Comparison of ENCODE assay signal across 1 cellular context in genomic region chr6:169955796-169956493, GRCh38.
TF ChIP-seq lines count a peak whose summit lies in the region.

No MANE protein-coding gene starts in this region.

TF ChIP-seq in GM23338, 12 proteins besides CTCF, POLR2A, EP300 and RAD21 (continued from another document):
- TF ChIP-seq, protein P1, sequence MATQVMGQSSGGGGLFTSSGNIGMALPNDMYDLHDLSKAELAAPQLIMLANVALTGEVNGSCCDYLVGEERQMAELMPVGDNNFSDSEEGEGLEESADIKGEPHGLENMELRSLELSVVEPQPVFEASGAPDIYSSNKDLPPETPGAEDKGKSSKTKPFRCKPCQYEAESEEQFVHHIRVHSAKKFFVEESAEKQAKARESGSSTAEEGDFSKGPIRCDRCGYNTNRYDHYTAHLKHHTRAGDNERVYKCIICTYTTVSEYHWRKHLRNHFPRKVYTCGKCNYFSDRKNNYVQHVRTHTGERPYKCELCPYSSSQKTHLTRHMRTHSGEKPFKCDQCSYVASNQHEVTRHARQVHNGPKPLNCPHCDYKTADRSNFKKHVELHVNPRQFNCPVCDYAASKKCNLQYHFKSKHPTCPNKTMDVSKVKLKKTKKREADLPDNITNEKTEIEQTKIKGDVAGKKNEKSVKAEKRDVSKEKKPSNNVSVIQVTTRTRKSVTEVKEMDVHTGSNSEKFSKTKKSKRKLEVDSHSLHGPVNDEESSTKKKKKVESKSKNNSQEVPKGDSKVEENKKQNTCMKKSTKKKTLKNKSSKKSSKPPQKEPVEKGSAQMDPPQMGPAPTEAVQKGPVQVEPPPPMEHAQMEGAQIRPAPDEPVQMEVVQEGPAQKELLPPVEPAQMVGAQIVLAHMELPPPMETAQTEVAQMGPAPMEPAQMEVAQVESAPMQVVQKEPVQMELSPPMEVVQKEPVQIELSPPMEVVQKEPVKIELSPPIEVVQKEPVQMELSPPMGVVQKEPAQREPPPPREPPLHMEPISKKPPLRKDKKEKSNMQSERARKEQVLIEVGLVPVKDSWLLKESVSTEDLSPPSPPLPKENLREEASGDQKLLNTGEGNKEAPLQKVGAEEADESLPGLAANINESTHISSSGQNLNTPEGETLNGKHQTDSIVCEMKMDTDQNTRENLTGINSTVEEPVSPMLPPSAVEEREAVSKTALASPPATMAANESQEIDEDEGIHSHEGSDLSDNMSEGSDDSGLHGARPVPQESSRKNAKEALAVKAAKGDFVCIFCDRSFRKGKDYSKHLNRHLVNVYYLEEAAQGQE (IDR thresholded peaks at IDR 0.05; ENCODE audit: unreplicated experiment), result no peak
- TF ChIP-seq POLR2AphosphoS5 (IDR thresholded peaks at IDR 0.05; ENCODE audit: low read depth) (no peak), JUNB (IDR thresholded peaks at IDR 0.05; ENCODE audit: unreplicated experiment) (no peak)
- TF ChIP-seq, protein P2, sequence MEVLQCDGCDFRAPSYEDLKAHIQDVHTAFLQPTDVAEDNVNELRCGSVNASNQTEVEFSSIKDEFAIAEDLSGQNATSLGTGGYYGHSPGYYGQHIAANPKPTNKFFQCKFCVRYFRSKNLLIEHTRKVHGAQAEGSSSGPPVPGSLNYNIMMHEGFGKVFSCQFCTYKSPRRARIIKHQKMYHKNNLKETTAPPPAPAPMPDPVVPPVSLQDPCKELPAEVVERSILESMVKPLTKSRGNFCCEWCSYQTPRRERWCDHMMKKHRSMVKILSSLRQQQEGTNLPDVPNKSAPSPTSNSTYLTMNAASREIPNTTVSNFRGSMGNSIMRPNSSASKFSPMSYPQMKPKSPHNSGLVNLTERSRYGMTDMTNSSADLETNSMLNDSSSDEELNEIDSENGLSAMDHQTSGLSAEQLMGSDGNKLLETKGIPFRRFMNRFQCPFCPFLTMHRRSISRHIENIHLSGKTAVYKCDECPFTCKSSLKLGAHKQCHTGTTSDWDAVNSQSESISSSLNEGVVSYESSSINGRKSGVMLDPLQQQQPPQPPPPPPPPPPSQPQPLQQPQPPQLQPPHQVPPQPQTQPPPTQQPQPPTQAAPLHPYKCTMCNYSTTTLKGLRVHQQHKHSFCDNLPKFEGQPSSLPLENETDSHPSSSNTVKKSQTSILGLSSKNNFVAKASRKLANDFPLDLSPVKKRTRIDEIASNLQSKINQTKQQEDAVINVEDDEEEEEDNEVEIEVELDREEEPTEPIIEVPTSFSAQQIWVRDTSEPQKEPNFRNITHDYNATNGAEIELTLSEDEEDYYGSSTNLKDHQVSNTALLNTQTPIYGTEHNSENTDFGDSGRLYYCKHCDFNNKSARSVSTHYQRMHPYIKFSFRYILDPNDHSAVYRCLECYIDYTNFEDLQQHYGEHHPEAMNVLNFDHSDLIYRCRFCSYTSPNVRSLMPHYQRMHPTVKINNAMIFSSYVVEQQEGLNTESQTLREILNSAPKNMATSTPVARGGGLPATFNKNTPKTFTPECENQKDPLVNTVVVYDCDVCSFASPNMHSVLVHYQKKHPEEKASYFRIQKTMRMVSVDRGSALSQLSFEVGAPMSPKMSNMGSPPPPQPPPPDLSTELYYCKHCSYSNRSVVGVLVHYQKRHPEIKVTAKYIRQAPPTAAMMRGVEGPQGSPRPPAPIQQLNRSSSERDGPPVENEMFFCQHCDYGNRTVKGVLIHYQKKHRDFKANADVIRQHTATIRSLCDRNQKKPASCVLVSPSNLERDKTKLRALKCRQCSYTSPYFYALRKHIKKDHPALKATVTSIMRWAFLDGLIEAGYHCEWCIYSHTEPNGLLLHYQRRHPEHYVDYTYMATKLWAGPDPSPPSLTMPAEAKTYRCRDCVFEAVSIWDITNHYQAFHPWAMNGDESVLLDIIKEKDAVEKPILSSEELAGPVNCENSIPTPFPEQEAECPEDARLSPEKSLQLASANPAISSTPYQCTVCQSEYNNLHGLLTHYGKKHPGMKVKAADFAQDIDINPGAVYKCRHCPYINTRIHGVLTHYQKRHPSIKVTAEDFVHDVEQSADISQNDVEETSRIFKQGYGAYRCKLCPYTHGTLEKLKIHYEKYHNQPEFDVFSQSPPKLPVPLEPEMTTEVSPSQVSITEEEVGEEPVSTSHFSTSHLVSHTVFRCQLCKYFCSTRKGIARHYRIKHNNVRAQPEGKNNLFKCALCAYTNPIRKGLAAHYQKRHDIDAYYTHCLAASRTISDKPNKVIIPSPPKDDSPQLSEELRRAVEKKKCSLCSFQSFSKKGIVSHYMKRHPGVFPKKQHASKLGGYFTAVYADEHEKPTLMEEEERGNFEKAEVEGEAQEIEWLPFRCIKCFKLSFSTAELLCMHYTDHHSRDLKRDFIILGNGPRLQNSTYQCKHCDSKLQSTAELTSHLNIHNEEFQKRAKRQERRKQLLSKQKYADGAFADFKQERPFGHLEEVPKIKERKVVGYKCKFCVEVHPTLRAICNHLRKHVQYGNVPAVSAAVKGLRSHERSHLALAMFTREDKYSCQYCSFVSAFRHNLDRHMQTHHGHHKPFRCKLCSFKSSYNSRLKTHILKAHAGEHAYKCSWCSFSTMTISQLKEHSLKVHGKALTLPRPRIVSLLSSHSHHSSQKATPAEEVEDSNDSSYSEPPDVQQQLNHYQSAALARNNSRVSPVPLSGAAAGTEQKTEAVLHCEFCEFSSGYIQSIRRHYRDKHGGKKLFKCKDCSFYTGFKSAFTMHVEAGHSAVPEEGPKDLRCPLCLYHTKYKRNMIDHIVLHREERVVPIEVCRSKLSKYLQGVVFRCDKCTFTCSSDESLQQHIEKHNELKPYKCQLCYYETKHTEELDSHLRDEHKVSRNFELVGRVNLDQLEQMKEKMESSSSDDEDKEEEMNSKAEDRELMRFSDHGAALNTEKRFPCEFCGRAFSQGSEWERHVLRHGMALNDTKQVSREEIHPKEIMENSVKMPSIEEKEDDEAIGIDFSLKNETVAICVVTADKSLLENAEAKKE (CRISPR knock-in tag; IDR thresholded peaks at IDR 0.05), result no peak
